24 cellular contexts compared by ENCODE assay signal in the genomic region with DNA sequence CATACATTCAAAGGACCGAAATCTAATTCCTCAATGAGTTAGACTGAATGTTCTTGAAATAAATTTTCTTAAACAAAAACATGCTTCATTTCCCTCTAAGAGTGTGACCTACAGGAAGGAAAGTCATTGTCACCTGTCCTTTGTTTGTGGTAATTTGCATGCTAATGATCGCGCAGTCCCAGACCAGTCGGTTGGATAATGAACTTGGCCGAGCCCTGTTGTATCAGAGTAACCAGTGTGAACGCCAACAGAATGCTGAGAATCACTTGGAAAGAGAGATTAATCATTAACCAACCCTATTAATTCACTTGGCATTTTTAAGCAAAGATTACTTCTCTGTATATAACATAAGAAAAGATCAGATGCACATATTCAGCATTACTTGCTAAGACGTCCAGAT. TPM values are rescaled to one million over a fixed set of nuclear protein-coding genes. Genes with fewer than 3 reads are reported as not detected.
"Had no signal": no experiment of that assay in that cellular context is flagged by ENCODE, and none has a peak within 500 bp of the region (broad histone marks: within the 10 kb centered on the region; RNA-seq: fewer than 3 reads in every experiment).

No MANE protein-coding gene starts in this region.

- H3K4me1 ChIP-seq: esophagus muscularis mucosa, heart right ventricle, right lobe of liver, spleen, upper lobe of left lung, uterus had no signal

- FAIRE-seq: endometrium, keratinocyte had no signal

- H3K27me3 Mint-ChIP-seq: progenitor cell of endocrine pancreas had no signal

- H3K27ac Mint-ChIP-seq: naive thymus-derived CD4-positive, alpha-beta T cell; progenitor cell of endocrine pancreas; stimulated activated memory B cell treated with anti-CD40 and anti-IgM and Interleukin-4, amounts not matched to agents 10 μg/mL and 1 μg/mL and 100 μg/mL, for 72 hours; stimulated activated naive CD8-positive, alpha-beta T cell treated with anti-CD3 and anti-CD28 coated beads, Interleukin-15, Interleukin-2, amounts not matched to agents 100 ng/mL and 50 ng/mL, for 24 hours had no signal

- H3K27ac ChIP-seq: esophagus muscularis mucosa, gastrocnemius medialis, heart right ventricle, ovary, right lobe of liver, spleen, tibial artery, upper lobe of left lung, uterus had no signal

- H3K36me3 ChIP-seq: esophagus muscularis mucosa, gastrocnemius medialis, heart right ventricle, ovary, right lobe of liver, spleen, tibial artery, upper lobe of left lung, uterus had no signal

- H3K9me3 Mint-ChIP-seq: neural crest cell; stimulated activated memory B cell treated with anti-CD40 and anti-IgM and Interleukin-4, amounts not matched to agents 10 μg/mL and 1 μg/mL and 100 μg/mL, for 72 hours; stimulated activated naive CD8-positive, alpha-beta T cell treated with anti-CD3 and anti-CD28 coated beads, Interleukin-15, Interleukin-2, amounts not matched to agents 100 ng/mL and 50 ng/mL, for 24 hours had no signal

- H3K27me3 ChIP-seq: gastrocnemius medialis, ovary, right lobe of liver, tibial artery, upper lobe of left lung, uterus had no signal

- H3K4me3 ChIP-seq: esophagus muscularis mucosa, gastrocnemius medialis, heart right ventricle, ovary, right lobe of liver, spleen, tibial artery, upper lobe of left lung, uterus had no signal

- DNase-seq: effector memory CD4-positive, alpha-beta T cell; gastrocnemius medialis; heart right ventricle; hypothalamus; mammary epithelial cell; naive thymus-derived CD4-positive, alpha-beta T cell; ovary; right lobe of liver; spleen; stimulated activated CD4-positive, alpha-beta T cell treated with anti-CD3 and anti-CD28 coated beads, Interleukin-15, amount 100 ng/mL, for 24 hours; stimulated activated CD4-positive, alpha-beta T cell treated with anti-CD3 and anti-CD28 coated beads, Interleukin-1b, Interleukin-23, amount 100 ng/mL, for 48 hours; stimulated activated CD4-positive, alpha-beta T cell treated with anti-CD3 and anti-CD28 coated beads, Interleukin-4, amount 100 ng/mL, for 24 hours; tibial artery; upper lobe of left lung; uterus had no signal

- H3K4me1 Mint-ChIP-seq: naive thymus-derived CD4-positive, alpha-beta T cell; neural crest cell; stimulated activated memory B cell treated with anti-CD40 and anti-IgM and Interleukin-4, amounts not matched to agents 10 μg/mL and 1 μg/mL and 100 μg/mL, for 72 hours had no signal

- H3K4me3 Mint-ChIP-seq: naive thymus-derived CD4-positive, alpha-beta T cell; neural crest cell; stimulated activated memory B cell treated with anti-CD40 and anti-IgM and Interleukin-4, amounts not matched to agents 10 μg/mL and 1 μg/mL and 100 μg/mL, for 72 hours; stimulated activated naive CD8-positive, alpha-beta T cell treated with anti-CD3 and anti-CD28 coated beads, Interleukin-15, Interleukin-2, amounts not matched to agents 100 ng/mL and 50 ng/mL, for 24 hours had no signal

- ATAC-seq: gastrocnemius medialis; heart right ventricle; left lobe of liver; naive thymus-derived CD4-positive, alpha-beta T cell; right lobe of liver; stimulated activated memory B cell treated with anti-CD40 and anti-IgM and Interleukin-4, amounts not matched to agents 10 μg/mL and 1 μg/mL and 100 μg/mL, for 72 hours had no signal

- H3K36me3 Mint-ChIP-seq: naive thymus-derived CD4-positive, alpha-beta T cell; stimulated activated memory B cell treated with anti-CD40 and anti-IgM and Interleukin-4, amounts not matched to agents 10 μg/mL and 1 μg/mL and 100 μg/mL, for 72 hours had no signal

- H3K9me3 ChIP-seq: esophagus muscularis mucosa, gastrocnemius medialis, ovary, right lobe of liver, tibial artery, upper lobe of left lung, uterus had no signal

RNA-seq across cellular contexts. Expression of a gene that starts 8.1 kb away (rescaled TPM):
- total RNA-seq: mononuclear cell; naive thymus-derived CD4-positive, alpha-beta T cell had no signal
- polyA plus RNA-seq: naive thymus-derived CD4-positive, alpha-beta T cell had no signal
